ENCODE assay signal across 9 cellular contexts in genomic region chr17:47618416-47618815, GRCh38. TPM values are rescaled to one million over a fixed set of nuclear protein-coding genes. Genes with fewer than 3 reads are reported as not detected.
DNase-seq lines count a peak whose midpoint lies in the region; ATAC-seq, FAIRE-seq and TF ChIP-seq lines count a peak whose summit lies in the region.
"Had no signal": no experiment of that assay in that cellular context is flagged by ENCODE, and none has a peak within 500 bp of the region (broad histone marks: within the 10 kb centered on the region; RNA-seq: fewer than 3 reads in every experiment).

No MANE protein-coding gene starts in this region.

- POLR2A ChIA-PET in AG04450 (lab: Yijun Ruan, JAX) = interaction anchor here (0.6 to 0.9 kb wide), 2 partner anchors 31 to 118 kb away, joined by 3 to 5 read pairs; partner anchors contain the start of gene KPNB1

- in situ Hi-C loops in GM13977 (cut with MboI; ENCODE audit: low pct_unique_long_range_greater_than_20kb, low sequenced_read_pairs, unreplicated experiment) = loop anchor here (10.0 kb wide), 1 partner anchor 114 kb away; no protein-coding TSS in a partner anchor

- H3K9me3 ChIP-seq in AG04450 (ENCODE audit: control insufficient read depth, insufficient read depth, low read length) (no peaks in the 10 kb centered on the region), mucosa of descending colon (no peaks in the 10 kb centered on the region)

- no peak overlapping the region for H3K27ac ChIP-seq in AG04450 (ENCODE audit: low read depth, low read length)

- no peaks in the 10 kb centered on the region for H3K36me3 ChIP-seq in mucosa of descending colon (ENCODE audit: low read depth)

- intact Hi-C loops in mucosa of descending colon (cut with DNase I, micrococcal nuclease) = loop anchor here in 1 of 2 donors (10.0 kb wide), 1 partner anchor 394 kb away; no protein-coding TSS in a partner anchor

- CTCF ChIA-PET in AG04450 (lab: Charles Lee) = interaction anchor here (0.6 to 1.7 kb wide), 13 partner anchors 9 to 676 kb away, joined by 3 to 10 read pairs (median 4); no protein-coding TSS in a partner anchor

- no peak for FAIRE-seq in RCC 7860 (lab: Jason Lieb, UNC)

- no peaks in the 10 kb centered on the region for H3K4me1 ChIP-seq in mucosa of descending colon (ENCODE audit: low read depth)

- peak; percentile 53 for TF ChIP-seq CTCF in AG04450 (IDR thresholded peaks at IDR 0.05; ENCODE audit: low read depth, low read length)
- peak; percentile 8 for TF ChIP-seq CTCF in GM13977 (IDR thresholded peaks at IDR 0.05; ENCODE audit: extremely low read depth, insufficient read depth, missing control alignments)
- TF ChIP-seq CTCF in WI38 (IDR thresholded peaks at IDR 0.05; ENCODE audit: low read depth, low read length) = 0 out of 2 replicates have a peak, but pooled peaks have one; percentile 29
- no peak for TF ChIP-seq CTCF in mucosa of descending colon (IDR thresholded peaks at IDR 0.05)

- H3K4me3 ChIP-seq in AG04450 (ENCODE audit: low read depth, low read length) (no peak overlapping the region), WI38 (ENCODE audit: low read depth, low read length) (no peak overlapping the region), mucosa of descending colon (no peak overlapping the region)

- ATAC-seq in mucosa of descending colon = no peak

- no peak for DNase-seq in AG04450 (ENCODE audit: low read depth, low spot score)
- no peak for DNase-seq in GM13977 (ENCODE audit: low spot score)
- DNase-seq in iPS-NIHi7 (ENCODE audit: extremely low spot score) = peak; percentile 18
- no peak for DNase-seq in RCC 7860 (ENCODE audit: low spot score)
- DNase-seq in stimulated activated CD4-positive, alpha-beta T cell treated with anti-CD3 and anti-CD28 coated beads, Interleukin-12 subunit alpha, Interleukin-12 subunit beta, amount 100 ng/mL, for 4 hours = no peak
- no peak for DNase-seq in mucosa of descending colon
- DNase-seq in stimulated activated CD4-positive, alpha-beta T cell treated with anti-CD3 and anti-CD28 coated beads, Interleukin-4, amount 100 ng/mL, for 4 hours = no peak
- DNase-seq: activated naive CD8-positive, alpha-beta T cell treated with anti-CD3 and anti-CD28 coated beads, Interleukin-2, amount 10 ng/mL, durations not matched to agents 7 days and 5 days had no signal

- no peaks in the 10 kb centered on the region for H3K27me3 ChIP-seq in AG04450 (ENCODE audit: control insufficient read depth, insufficient read depth, low read length)

RNA-seq across cellular contexts. Expression of gene KPNB1, which starts 31.3 kb away (rescaled TPM):
- 207 and 212 TPM in 2 replicates for polyA plus RNA-seq in AG04450 (2011; rRNA removed)
- polyA minus RNA-seq in AG04450 (2011; rRNA and poly(A)+ RNA removed) = 250 and 270 TPM in 2 replicates
- total RNA-seq in mucosa of descending colon = 100 to 1,000 TPM; 162 to 269 (median 217) TPM
